ENCODE assay signal across 20 cellular contexts in genomic region chr22:19127329-19128008, GRCh38. TPM values are rescaled to one million over a fixed set of nuclear protein-coding genes. Genes with fewer than 3 reads are reported as not detected.
DNase-seq lines count a peak whose midpoint lies in the region; ATAC-seq and TF ChIP-seq lines count a peak whose summit lies in the region.
"Had no signal": no experiment of that assay in that cellular context is flagged by ENCODE, and none has a peak within 500 bp of the region (broad histone marks: within the 10 kb centered on the region; RNA-seq: fewer than 3 reads in every experiment).

No MANE protein-coding gene starts in this region.

- no peak overlapping the region for H3K27ac ChIP-seq in HEK293 (ENCODE audit: extremely low read depth, low read depth, low read length)
- H3K27ac ChIP-seq in esophagus squamous epithelium, result peak overlapping the region in 3 of 4 donors; percentile 40 to 77 (median 66)
- H3K27ac ChIP-seq in suprapubic skin, result peak overlapping the region; percentile 14
- H3K27ac ChIP-seq: A549, BLaER1, PC-9, SJSA1 had no signal

- H3K27me3 ChIP-seq in esophagus squamous epithelium, result no peaks in the 10 kb centered on the region
- no peaks in the 10 kb centered on the region for H3K27me3 ChIP-seq in suprapubic skin
- H3K27me3 ChIP-seq: BLaER1, SJSA1 had no signal

- H3K36me3 Mint-ChIP-seq in activated naive CD8-positive, alpha-beta T cell treated with anti-CD3 and anti-CD28 coated beads, Interleukin-2, amount 10 ng/mL, durations not matched to agents 7 days and 5 days, result no peaks in the 10 kb centered on the region
- no peaks in the 10 kb centered on the region for H3K36me3 Mint-ChIP-seq in activated naive CD8-positive, alpha-beta T cell treated with anti-CD3 and anti-CD28 coated beads for 36 hours

- POLR2A ChIA-PET in activated naive CD8-positive, alpha-beta T cell treated with anti-CD3 and anti-CD28 coated beads, Interleukin-2, amount 10 ng/mL, durations not matched to agents 7 days and 5 days (lab: Charles Lee), result no interaction called here
- POLR2A ChIA-PET in HEK293 (lab: Yijun Ruan, JAX), result no interaction called here

- H3K9me3 Mint-ChIP-seq in activated naive CD8-positive, alpha-beta T cell treated with anti-CD3 and anti-CD28 coated beads, Interleukin-2, amount 10 ng/mL, durations not matched to agents 7 days and 5 days, result no peaks in the 10 kb centered on the region
- no peaks in the 10 kb centered on the region for H3K9me3 Mint-ChIP-seq in activated naive CD8-positive, alpha-beta T cell treated with anti-CD3 and anti-CD28 coated beads for 36 hours
- H3K9me3 Mint-ChIP-seq: CD8-positive, alpha-beta T cell; H9 had no signal

- TF ChIP-seq POLR2A in esophagus squamous epithelium (IDR thresholded peaks at IDR 0.05), result no peak
- TF ChIP-seq POLR2A in suprapubic skin (IDR thresholded peaks at IDR 0.05), result no peak

- no peak for TF ChIP-seq CTCF in HEK293 (tag by site-specific recombination; IDR thresholded peaks at IDR 0.05)
- TF ChIP-seq CTCF in esophagus squamous epithelium (IDR thresholded peaks at IDR 0.05), result peak in 1 of 6 experiments; percentile 35
- no peak for TF ChIP-seq CTCF in suprapubic skin (IDR thresholded peaks at IDR 0.05)

- CTCF ChIA-PET in HEK293 (lab: Yijun Ruan, JAX), result interaction anchor here (0.8 kb wide), 1 partner anchor 8 kb away, joined by 3 read pairs; no protein-coding TSS in a partner anchor

- no peaks in the 10 kb centered on the region for H3K27me3 Mint-ChIP-seq in activated naive CD8-positive, alpha-beta T cell treated with anti-CD3 and anti-CD28 coated beads, Interleukin-2, amount 10 ng/mL, durations not matched to agents 7 days and 5 days
- no peaks in the 10 kb centered on the region for H3K27me3 Mint-ChIP-seq in activated naive CD8-positive, alpha-beta T cell treated with anti-CD3 and anti-CD28 coated beads for 36 hours

- no peaks in the 10 kb centered on the region for H3K4me1 ChIP-seq in HEK293 (ENCODE audit: control insufficient read depth, insufficient read depth, low read length)
- peaks cover 26 to 62% (median 26%) of the 10 kb centered on the region in 3 donors for H3K4me1 ChIP-seq in esophagus squamous epithelium
- H3K4me1 ChIP-seq in suprapubic skin, result peaks cover 52% of the 10 kb centered on the region

- H3K27ac Mint-ChIP-seq in activated naive CD8-positive, alpha-beta T cell treated with anti-CD3 and anti-CD28 coated beads, Interleukin-2, amount 10 ng/mL, durations not matched to agents 7 days and 5 days, result peak overlapping the region; percentile 10
- H3K27ac Mint-ChIP-seq in activated naive CD8-positive, alpha-beta T cell treated with anti-CD3 and anti-CD28 coated beads for 36 hours, result no peak overlapping the region
- H3K27ac Mint-ChIP-seq: CD8-positive, alpha-beta T cell; H9 had no signal

- no peak for TF ChIP-seq EP300 in suprapubic skin (IDR thresholded peaks at IDR 0.05)

- peaks cover 0 to 18% of the 10 kb centered on the region in 2 experiments; a peak in 1 of 3 replicates for H3K36me3 ChIP-seq in HEK293 (ENCODE audit: control insufficient read depth in 2 of 2, insufficient read depth in 1 of 2, low read length in 2 of 2)
- H3K36me3 ChIP-seq in esophagus squamous epithelium, result peaks cover 0 to 11% (median 0%) of the 10 kb centered on the region in 3 donors
- H3K36me3 ChIP-seq in suprapubic skin, result no peaks in the 10 kb centered on the region

- WGBS in esophagus squamous epithelium, 2 donors, result 66 to 77% methylated on average over 8 to 14 of the region's 16 CpGs
- WGBS in suprapubic skin, result 66% methylated on average over 12 of the region's 16 CpGs

- H3K4me3 Mint-ChIP-seq in activated naive CD8-positive, alpha-beta T cell treated with anti-CD3 and anti-CD28 coated beads, Interleukin-2, amount 10 ng/mL, durations not matched to agents 7 days and 5 days, result no peak overlapping the region
- H3K4me3 Mint-ChIP-seq in activated naive CD8-positive, alpha-beta T cell treated with anti-CD3 and anti-CD28 coated beads for 36 hours, result no peak overlapping the region
- H3K4me3 Mint-ChIP-seq: CD8-positive, alpha-beta T cell; H9 had no signal

- peaks cover 5% of the 10 kb centered on the region for H3K4me1 Mint-ChIP-seq in activated naive CD8-positive, alpha-beta T cell treated with anti-CD3 and anti-CD28 coated beads, Interleukin-2, amount 10 ng/mL, durations not matched to agents 7 days and 5 days
- H3K4me1 Mint-ChIP-seq in activated naive CD8-positive, alpha-beta T cell treated with anti-CD3 and anti-CD28 coated beads for 36 hours, result peaks cover 7% of the 10 kb centered on the region

- no peak for DNase-seq in activated naive CD8-positive, alpha-beta T cell treated with anti-CD3 and anti-CD28 coated beads, Interleukin-2, amount 10 ng/mL, durations not matched to agents 7 days and 5 days
- DNase-seq in activated naive CD8-positive, alpha-beta T cell treated with anti-CD3 and anti-CD28 coated beads for 36 hours, result no peak
- DNase-seq in esophagus squamous epithelium (lab: John Stamatoyannopoulos, UW) (no peak), suprapubic skin (ENCODE audit: low spot score in 2 of 2) (no peak), RPMI8226 (no peak)
- DNase-seq: CD8-positive, alpha-beta T cell; DND-41; H9; KBM-7; NCI-H187 treated with DMSO at 0.1 percent for 48 hours; NCI-H2227 treated with DMSO at 0.1 percent for 48 hours; NCI-H524; PC-9 had no signal

- intact Hi-C loops in esophagus squamous epithelium (cut with DNase I), result no loop called here

- no peak for ATAC-seq in activated naive CD8-positive, alpha-beta T cell treated with anti-CD3 and anti-CD28 coated beads, Interleukin-2, amount 10 ng/mL, durations not matched to agents 7 days and 5 days (ENCODE audit: low read depth)
- ATAC-seq in GM21737 (IDR thresholded peaks at IDR 0.05; ENCODE audit: unreplicated experiment), result no peak
- no peak for ATAC-seq in GM19023 (IDR thresholded peaks at IDR 0.05; ENCODE audit: unreplicated experiment)
- ATAC-seq: A549; CD8-positive, alpha-beta T cell had no signal

- H3K9me3 ChIP-seq in HEK293 (ENCODE audit: control insufficient read depth, insufficient read depth, low read depth, low read length) (no peaks in the 10 kb centered on the region), esophagus squamous epithelium (no peaks in the 10 kb centered on the region), suprapubic skin (no peaks in the 10 kb centered on the region)
- H3K9me3 ChIP-seq: A549, BLaER1, SJSA1 had no signal

- H3K4me3 ChIP-seq in HEK293 (ENCODE audit: low read depth, low read length) (no peak overlapping the region), esophagus squamous epithelium (no peak overlapping the region), suprapubic skin (no peak overlapping the region)
- H3K4me3 ChIP-seq: A549, BLaER1, PC-9, SJSA1 had no signal

TF ChIP-seq in HEK293, 187 proteins besides CTCF, POLR2A, EP300 and RAD21:
- TF ChIP-seq SCRT2 (tag by site-specific recombination; IDR thresholded peaks at IDR 0.05), result peak; percentile 75
- TF ChIP-seq ZNF155 (tag by site-specific recombination; IDR thresholded peaks at IDR 0.05), result no peak
- 0 out of 2 replicates have a peak, but pooled peaks have one; percentile 29 for TF ChIP-seq SCRT1 (tag by site-specific recombination; IDR thresholded peaks at IDR 0.05; ENCODE audit: borderline replicate concordance)
- no peak for TF ChIP-seq EGR2 (tag by site-specific recombination; IDR thresholded peaks at IDR 0.05; ENCODE audit: low read depth)
- no peak for TF ChIP-seq ZBTB44 (tag by site-specific recombination; IDR thresholded peaks at IDR 0.05)
- TF ChIP-seq GLI2 (tag by site-specific recombination; IDR thresholded peaks at IDR 0.05; ENCODE audit: borderline replicate concordance, low read depth), result no peak
- TF ChIP-seq ZNF10 (tag by site-specific recombination; IDR thresholded peaks at IDR 0.05), result no peak

RNA-seq across cellular contexts. Expression of gene TSSK2, which starts 3.6 kb away (rescaled TPM):
- not detected for total RNA-seq in activated naive CD8-positive, alpha-beta T cell treated with anti-CD3 and anti-CD28 coated beads, Interleukin-2, amount 10 ng/mL, durations not matched to agents 7 days and 5 days
- not detected for total RNA-seq in activated naive CD8-positive, alpha-beta T cell treated with anti-CD3 and anti-CD28 coated beads for 36 hours
- total RNA-seq in esophagus squamous epithelium (under 1 TPM in 1 of 4 donors, not detected in 3; 0.18 TPM), suprapubic skin (not detected)
- total RNA-seq: G401, H9, PC-9, SJSA1 had no signal

RNA-seq across cellular contexts. Expression of gene DGCR2, which starts 5.3 kb away (rescaled TPM):
- 10 to 100 TPM; 38.0 to 38.3 TPM for total RNA-seq in activated naive CD8-positive, alpha-beta T cell treated with anti-CD3 and anti-CD28 coated beads, Interleukin-2, amount 10 ng/mL, durations not matched to agents 7 days and 5 days
- 10 to 100 TPM; 20.5 to 22.2 TPM for total RNA-seq in activated naive CD8-positive, alpha-beta T cell treated with anti-CD3 and anti-CD28 coated beads for 36 hours
- total RNA-seq in esophagus squamous epithelium (10 to 100 TPM; 42.5 to 75.2 (median 50.8) TPM), suprapubic skin (100 to 1,000 TPM; 115 to 172 (median 130) TPM)

RNA-seq across cellular contexts. Expression of gene ESS2, which starts 17.0 kb away (rescaled TPM):
- total RNA-seq in activated naive CD8-positive, alpha-beta T cell treated with anti-CD3 and anti-CD28 coated beads, Interleukin-2, amount 10 ng/mL, durations not matched to agents 7 days and 5 days, result 10 to 100 TPM; 18.5 to 20.3 TPM
- total RNA-seq in activated naive CD8-positive, alpha-beta T cell treated with anti-CD3 and anti-CD28 coated beads for 36 hours, result 10 to 100 TPM; 16.8 to 18.0 TPM
- total RNA-seq in esophagus squamous epithelium, result 10 to 100 TPM in 2 of 4 donors, 1 to 10 TPM in 2; 7.8 to 12.4 (median 10.4) TPM
- total RNA-seq in suprapubic skin, result 10 to 100 TPM; 22.4 to 26.0 (median 24.0) TPM

RNA-seq across cellular contexts. Expression of gene GSC2, which starts 22.6 kb away (rescaled TPM):
- total RNA-seq in activated naive CD8-positive, alpha-beta T cell treated with anti-CD3 and anti-CD28 coated beads, Interleukin-2, amount 10 ng/mL, durations not matched to agents 7 days and 5 days, result not detected
- not detected for total RNA-seq in activated naive CD8-positive, alpha-beta T cell treated with anti-CD3 and anti-CD28 coated beads for 36 hours
- total RNA-seq in esophagus squamous epithelium (not detected), suprapubic skin (not detected)
- total RNA-seq: CD8-positive, alpha-beta T cell; PC-9; SJSA1 had no signal

RNA-seq across cellular contexts. Expression of gene SLC25A1, which starts 51.1 kb away (rescaled TPM):
- 10 to 100 TPM; 63.2 to 66.3 TPM for total RNA-seq in activated naive CD8-positive, alpha-beta T cell treated with anti-CD3 and anti-CD28 coated beads, Interleukin-2, amount 10 ng/mL, durations not matched to agents 7 days and 5 days
- total RNA-seq in activated naive CD8-positive, alpha-beta T cell treated with anti-CD3 and anti-CD28 coated beads for 36 hours, result 10 to 100 TPM; 47.9 to 53.8 TPM
- total RNA-seq in esophagus squamous epithelium (10 to 100 TPM; 49.2 to 68.0 (median 57.3) TPM), suprapubic skin (10 to 100 TPM; 35.6 to 71.0 (median 57.8) TPM)
